8 cellular contexts compared by ENCODE assay signal in the genomic region with DNA sequence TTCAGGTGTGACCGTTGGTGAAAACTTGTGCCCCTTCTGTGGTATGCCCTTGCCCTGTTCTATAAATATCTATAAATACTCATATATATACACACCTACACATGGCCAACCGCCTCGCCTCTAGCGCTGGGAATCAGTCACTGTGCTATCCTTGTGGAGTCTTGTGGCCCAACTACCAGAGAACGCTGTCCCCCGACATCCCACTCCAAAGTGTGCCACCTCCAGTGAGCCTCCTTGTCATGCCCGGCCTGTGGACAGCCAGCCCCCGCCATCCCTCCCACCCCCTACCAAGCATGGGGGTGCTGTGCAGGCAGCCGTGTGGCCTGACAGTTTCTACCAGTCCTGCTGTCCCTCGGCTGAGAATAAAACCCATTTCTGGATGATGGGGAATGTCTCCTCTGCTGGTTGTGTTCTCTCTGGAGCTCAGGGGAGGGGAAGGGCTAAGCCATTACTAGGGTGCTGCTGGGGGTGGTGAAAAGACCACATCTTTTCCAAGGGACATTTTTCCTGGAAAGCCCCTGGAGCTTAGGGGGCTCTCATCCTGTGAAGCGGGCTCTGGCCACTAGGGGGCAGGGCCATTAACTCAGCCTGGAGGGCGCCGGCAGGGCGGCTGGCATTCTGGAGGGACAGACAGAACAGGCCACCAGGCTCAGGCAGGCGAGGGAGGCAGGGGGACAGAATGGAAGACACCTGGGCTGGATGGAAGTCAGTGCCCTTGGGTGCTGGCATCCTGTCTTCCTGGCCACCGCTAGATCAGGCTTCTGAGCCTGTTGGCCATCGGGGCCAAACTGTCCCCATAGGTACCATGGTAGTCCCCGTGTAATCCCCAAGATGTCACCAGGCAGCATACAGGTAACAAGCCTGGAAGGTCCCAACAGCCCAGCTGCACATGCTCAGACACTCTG. TPM values are rescaled to one million over a fixed set of nuclear protein-coding genes. Genes with fewer than 3 reads are reported as not detected.
DNase-seq lines count a peak whose midpoint lies in the region; ATAC-seq and TF ChIP-seq lines count a peak whose summit lies in the region.

No MANE protein-coding gene starts in this region.

- H3K4me3 Mint-ChIP-seq in nephron, result peak overlapping the region in 1 of 3 experiments; percentile 46

- TF ChIP-seq CTCF in nephron (IDR thresholded peaks at IDR 0.05; ENCODE audit: unreplicated experiment in 3 of 3), result peak; percentile 78 to 85 (median 82)
- peak; percentile 75 to 82 (median 81) for TF ChIP-seq CTCF in tibial nerve (IDR thresholded peaks at IDR 0.05)

- no peak overlapping the region for H3K27ac ChIP-seq in tibial nerve

- TF ChIP-seq POLR2A in erythroblast (IDR thresholded peaks at IDR 0.05; ENCODE audit: low read length), result no peak
- no peak for TF ChIP-seq POLR2A in tibial nerve (IDR thresholded peaks at IDR 0.05)

- WGBS in tibial nerve, 2 donors, result 50 to 59% methylated on average over 15 to 16 of the region's 18 CpGs

- H3K9me3 ChIP-seq in tibial nerve, result no peaks in the 10 kb centered on the region

- H3K27me3 ChIP-seq in tibial nerve, result no peaks in the 10 kb centered on the region

- DNase-seq in activated CD4-positive, CD25-positive, alpha-beta regulatory T cell (lab: John Stamatoyannopoulos, UW), result peak; percentile 15 to 38 (median 32)
- peak; percentile 49 for DNase-seq in NCI-H460 (ENCODE audit: extremely low read depth, low read depth)
- peak; percentile 60 for DNase-seq in activated CD8-positive, alpha-beta memory T cell treated with anti-CD3 and anti-CD28 coated beads, Interleukin-2, amount 50 U/mL, for 4 hours
- DNase-seq in erythroblast (lab: John Stamatoyannopoulos, UW), result peak; percentile 61 to 75
- peak in 1 of 2 donors; percentile 66 for DNase-seq in tibial nerve (ENCODE audit: low spot score in 2 of 2)

- no peaks in the 10 kb centered on the region for H3K9me3 Mint-ChIP-seq in nephron

- ATAC-seq in activated CD4-positive, CD25-positive, alpha-beta regulatory T cell treated with anti-CD3 and anti-CD28 coated beads, Interleukin-2, amount 50 U/mL, for 24 hours, result no peak
- no peak for ATAC-seq in GM21786 (IDR thresholded peaks at IDR 0.05; ENCODE audit: unreplicated experiment)

- peak overlapping the region; percentile 67 to 74 (median 67) for H3K27ac Mint-ChIP-seq in nephron

- TF ChIP-seq EP300 in tibial nerve (IDR thresholded peaks at IDR 0.05), result no peak

- H3K36me3 ChIP-seq in tibial nerve, result peaks cover 0 to 50% (median 20%) of the 10 kb centered on the region in 3 donors

- peaks cover 17% of the 10 kb centered on the region for H3K4me1 Mint-ChIP-seq in nephron

- no peaks in the 10 kb centered on the region for H3K27me3 Mint-ChIP-seq in nephron (ENCODE audit: low read depth)

- H3K4me3 ChIP-seq in tibial nerve, result no peak overlapping the region

- H3K4me1 ChIP-seq in tibial nerve, result peaks cover 0 to 22% (median 11%) of the 10 kb centered on the region in 4 donors

- peaks cover 36% of the 10 kb centered on the region for H3K36me3 Mint-ChIP-seq in nephron (ENCODE audit: low read depth)

RNA-seq across cellular contexts. Expression of a gene that starts 20.7 kb away (rescaled TPM):
- total RNA-seq in NCI-H460 (2014; rRNA removed; shearing (Covaris generic)), result 47.4 and 65.4 TPM in 2 replicates
- polyA plus RNA-seq in NCI-H460 (2014; cell fraction: nucleus; rRNA removed), result 62.8 and 139 TPM in 2 replicates
- total RNA-seq in tibial nerve, result 100 to 1,000 TPM in 1 of 4 donors, 10 to 100 TPM in 3; 67.4 to 103 (median 91.9) TPM

RNA-seq across cellular contexts. Expression of a gene that starts 21.0 kb away (rescaled TPM):
- total RNA-seq in NCI-H460 (2014; rRNA removed; shearing (Covaris generic)), result 48.0 and 54.0 TPM in 2 replicates
- polyA plus RNA-seq in NCI-H460 (2014; cell fraction: nucleus; rRNA removed), result 33.4 and 60.4 TPM in 2 replicates
- 10 to 100 TPM; 27.5 to 39.8 (median 32.9) TPM for total RNA-seq in tibial nerve

RNA-seq across cellular contexts. Expression of a gene that starts 51.9 kb away (rescaled TPM):
- total RNA-seq in NCI-H460 (2014; rRNA removed; shearing (Covaris generic)), result 1.0 and 1.2 TPM in 2 replicates
- polyA plus RNA-seq in NCI-H460 (2014; cell fraction: nucleus; rRNA removed), result 3.8 and 6.9 TPM in 2 replicates
- total RNA-seq in tibial nerve, result 10 to 100 TPM; 19.9 to 50.4 (median 41.4) TPM
